8 cellular contexts compared by ENCODE assay signal in the genomic region with DNA sequence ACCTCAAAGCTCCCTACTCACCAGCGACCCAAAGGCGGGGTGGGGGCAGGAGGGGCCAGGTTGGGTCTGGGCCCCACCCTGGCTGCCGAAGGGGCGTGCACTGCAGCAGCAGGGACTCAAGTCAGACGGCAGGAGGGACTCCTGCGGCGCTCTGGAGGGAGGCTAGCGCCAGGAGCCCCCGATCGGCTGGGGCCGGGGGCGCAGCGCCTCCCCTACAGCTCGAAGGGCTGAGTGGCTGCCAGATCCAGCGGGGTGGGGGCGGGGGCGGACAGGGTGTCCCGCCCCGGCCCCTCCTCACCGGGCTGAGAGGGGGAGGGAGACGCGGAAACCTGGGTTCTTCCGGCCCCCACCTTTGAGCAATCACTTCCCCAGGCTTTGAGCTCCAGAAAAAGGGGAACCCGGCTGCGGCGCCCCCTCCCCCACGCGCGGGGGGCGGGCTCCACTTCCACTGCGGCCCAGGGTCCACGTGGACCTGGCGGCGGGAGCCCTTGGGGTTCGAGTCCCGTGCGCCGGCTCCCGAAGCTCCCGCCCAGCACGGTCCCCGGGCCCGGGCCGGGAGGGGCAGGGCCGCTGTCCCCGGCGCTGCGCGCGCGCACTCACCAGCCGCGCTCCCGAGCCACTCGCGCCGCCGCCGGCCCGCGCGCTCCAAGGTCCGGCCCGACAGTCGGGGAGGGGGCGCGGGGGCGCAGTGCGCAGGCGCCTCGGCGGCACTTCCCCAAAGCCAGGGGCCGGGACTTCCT. TPM values are rescaled to one million over a fixed set of nuclear protein-coding genes. Genes with fewer than 3 reads are reported as not detected.
DNase-seq lines count a peak whose midpoint lies in the region; ATAC-seq, FAIRE-seq and TF ChIP-seq lines count a peak whose summit lies in the region.

Gene RGS19 (minus strand): TSS at position 246 of the 740 bp plus-strand sequence. CDS start 2,632 bp downstream, outside the sequence.

- intact Hi-C loops in upper lobe of right lung (cut with DNase I) = no loop called here

- peak within 1 kb of the TSS; percentile 86 to 93 (median 91) for H3K9ac ChIP-seq in BLaER1 treated with 17β-estradiol and CSF1 and Interleukin-3, amounts not matched to agents 10 nM and 100 nM
- H3K9ac ChIP-seq in HUES6 (ENCODE audit: low read length) = peak within 1 kb of the TSS; percentile 46

- peak within 1 kb of the TSS; percentile 97 to 100 (median 100) for H3K4me2 ChIP-seq in BLaER1 treated with 17β-estradiol and CSF1 and Interleukin-3, amounts not matched to agents 10 nM and 100 nM

- peaks cover 9 to 17% (median 14%) of the 10 kb centered on the region in 11 experiments for H3K27me3 ChIP-seq in BLaER1 treated with 17β-estradiol and CSF1 and Interleukin-3, amounts not matched to agents 10 nM and 100 nM
- peaks cover 40% of the 10 kb centered on the region for H3K27me3 ChIP-seq in HUES6 (ENCODE audit: control insufficient read depth, insufficient read depth, low read length)
- H3K27me3 ChIP-seq in upper lobe of right lung = peaks cover 6% of the 10 kb centered on the region

- H4K20me1 ChIP-seq in BLaER1 treated with 17β-estradiol and CSF1 and Interleukin-3, amounts not matched to agents 10 nM and 100 nM = peaks cover 16 to 57% (median 39%) of the 10 kb centered on the region in 11 experiments; a peak in 21 of 22 replicates

- DNase-seq in GM19239 (ENCODE audit: insufficient read length, low spot score) (peak; percentile 88), SK-N-DZ (ENCODE audit: low spot score) (peak; percentile 73), globus pallidus (ENCODE audit: low spot score) (peak; percentile 45), nucleus accumbens (lab: John Stamatoyannopoulos, UW) (peak in 43 of 56 donors; percentile 11 to 83 (median 48)), upper lobe of right lung (peak; percentile 92)

- peak; percentile 68 for ATAC-seq in upper lobe of right lung

- H3K4me3 ChIP-seq in BLaER1 treated with 17β-estradiol and CSF1 and Interleukin-3, amounts not matched to agents 10 nM and 100 nM = peak within 1 kb of the TSS; percentile 75 to 98 (median 88)
- H3K4me3 ChIP-seq in HUES6 (ENCODE audit: low read depth, low read length) (peak within 1 kb of the TSS; percentile 87), upper lobe of right lung (peak within 1 kb of the TSS; percentile 71)

- peaks cover 2% of the 10 kb centered on the region for H3K27me3 Mint-ChIP-seq in activated naive CD4-positive, alpha-beta T cell treated with anti-CD3 and anti-CD28 coated beads, Interleukin-2, amount 50 U/mL, for 24 hours

- peaks cover 56 to 91% (median 79%) of the 10 kb centered on the region in 10 experiments for H3K4me1 ChIP-seq in BLaER1 treated with 17β-estradiol and CSF1 and Interleukin-3, amounts not matched to agents 10 nM and 100 nM
- H3K4me1 ChIP-seq in HUES6 (ENCODE audit: control insufficient read depth, insufficient read depth, low read length) = peaks cover 29% of the 10 kb centered on the region
- H3K4me1 ChIP-seq in upper lobe of right lung = peaks cover 31% of the 10 kb centered on the region

- peak within 1 kb of the TSS; percentile 85 to 95 (median 92) for H3K27ac ChIP-seq in BLaER1 treated with 17β-estradiol and CSF1 and Interleukin-3, amounts not matched to agents 10 nM and 100 nM
- H3K27ac ChIP-seq in HUES6 (ENCODE audit: low read depth, low read length) (no peak within 1 kb of the TSS), upper lobe of right lung (peak within 1 kb of the TSS; percentile 83)

- peaks cover 39% of the 10 kb centered on the region for H3K4me1 Mint-ChIP-seq in activated naive CD4-positive, alpha-beta T cell treated with anti-CD3 and anti-CD28 coated beads, Interleukin-2, amount 50 U/mL, for 24 hours

- H3K36me3 Mint-ChIP-seq in activated naive CD4-positive, alpha-beta T cell treated with anti-CD3 and anti-CD28 coated beads, Interleukin-2, amount 50 U/mL, for 24 hours = no peaks in the 10 kb centered on the region

- H3K9me3 Mint-ChIP-seq in activated naive CD4-positive, alpha-beta T cell treated with anti-CD3 and anti-CD28 coated beads, Interleukin-2, amount 50 U/mL, for 24 hours = no peaks in the 10 kb centered on the region

- no peak for TF ChIP-seq CTCF in upper lobe of right lung (IDR thresholded peaks at IDR 0.05)

- H3K9me3 ChIP-seq in BLaER1 treated with 17β-estradiol and CSF1 and Interleukin-3, amounts not matched to agents 10 nM and 100 nM (replicated peaks in 1 of 11) = no peaks in the 10 kb centered on the region
- H3K9me3 ChIP-seq in HUES6 (ENCODE audit: control insufficient read depth, insufficient read depth, low read depth, low read length) = no peaks in the 10 kb centered on the region
- H3K9me3 ChIP-seq in upper lobe of right lung = no peaks in the 10 kb centered on the region

- peak; percentile 92 for FAIRE-seq in GM19239 (lab: Jason Lieb, UNC)

- H3K36me3 ChIP-seq in BLaER1 treated with 17β-estradiol and CSF1 and Interleukin-3, amounts not matched to agents 10 nM and 100 nM = peaks cover 1 to 24% (median 19%) of the 10 kb centered on the region in 11 experiments; a peak in 20 of 22 replicates
- H3K36me3 ChIP-seq in HUES6 (ENCODE audit: control insufficient read depth, insufficient read depth, low read length) (no peaks in the 10 kb centered on the region), upper lobe of right lung (no peaks in the 10 kb centered on the region)

- H3K27ac Mint-ChIP-seq in activated naive CD4-positive, alpha-beta T cell treated with anti-CD3 and anti-CD28 coated beads, Interleukin-2, amount 50 U/mL, for 24 hours = peak within 1 kb of the TSS; percentile 55

- peak within 1 kb of the TSS; percentile 90 for H3K4me3 Mint-ChIP-seq in activated naive CD4-positive, alpha-beta T cell treated with anti-CD3 and anti-CD28 coated beads, Interleukin-2, amount 50 U/mL, for 24 hours

RNA-seq across cellular contexts. Expression of gene RGS19, which starts in this region (rescaled TPM):
- polyA plus RNA-seq in SK-N-DZ (2014; cell fraction: cytosol; rRNA removed) = 30.3 and 30.4 TPM in 2 replicates
- polyA plus RNA-seq in SK-N-DZ (2014; cell fraction: nucleus; rRNA removed) = 28.4 and 31.8 TPM in 2 replicates
- 40.8 TPM for total RNA-seq in upper lobe of right lung
